1 cellular context compared by ENCODE assay signal in genomic region chr11:93498099-93499040, GRCh38.
TF ChIP-seq lines count a peak whose summit lies in the region.

No MANE protein-coding gene starts in this region.

TF ChIP-seq in GM23338, 12 proteins besides CTCF, POLR2A, EP300 and RAD21 (continued from another document):
- TF ChIP-seq REST (IDR thresholded peaks at IDR 0.05; ENCODE audit: unreplicated experiment) (no peak), EZH2phosphoT487 (IDR thresholded peaks at IDR 0.05; ENCODE audit: unreplicated experiment) (no peak), JUNB (IDR thresholded peaks at IDR 0.05; ENCODE audit: unreplicated experiment) (no peak), STAT1 (IDR thresholded peaks at IDR 0.05; ENCODE audit: unreplicated experiment) (no peak), EZH2 (IDR thresholded peaks at IDR 0.05; ENCODE audit: low read depth, unreplicated experiment) (no peak)
- TF ChIP-seq, protein P1, sequence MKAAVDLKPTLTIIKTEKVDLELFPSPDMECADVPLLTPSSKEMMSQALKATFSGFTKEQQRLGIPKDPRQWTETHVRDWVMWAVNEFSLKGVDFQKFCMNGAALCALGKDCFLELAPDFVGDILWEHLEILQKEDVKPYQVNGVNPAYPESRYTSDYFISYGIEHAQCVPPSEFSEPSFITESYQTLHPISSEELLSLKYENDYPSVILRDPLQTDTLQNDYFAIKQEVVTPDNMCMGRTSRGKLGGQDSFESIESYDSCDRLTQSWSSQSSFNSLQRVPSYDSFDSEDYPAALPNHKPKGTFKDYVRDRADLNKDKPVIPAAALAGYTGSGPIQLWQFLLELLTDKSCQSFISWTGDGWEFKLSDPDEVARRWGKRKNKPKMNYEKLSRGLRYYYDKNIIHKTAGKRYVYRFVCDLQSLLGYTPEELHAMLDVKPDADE (IDR thresholded peaks at IDR 0.05), result no peak
TF ChIP-seq in GM23338: peak in this region for 0.
